ENCODE assay signal across 8 cellular contexts in the genomic region with DNA sequence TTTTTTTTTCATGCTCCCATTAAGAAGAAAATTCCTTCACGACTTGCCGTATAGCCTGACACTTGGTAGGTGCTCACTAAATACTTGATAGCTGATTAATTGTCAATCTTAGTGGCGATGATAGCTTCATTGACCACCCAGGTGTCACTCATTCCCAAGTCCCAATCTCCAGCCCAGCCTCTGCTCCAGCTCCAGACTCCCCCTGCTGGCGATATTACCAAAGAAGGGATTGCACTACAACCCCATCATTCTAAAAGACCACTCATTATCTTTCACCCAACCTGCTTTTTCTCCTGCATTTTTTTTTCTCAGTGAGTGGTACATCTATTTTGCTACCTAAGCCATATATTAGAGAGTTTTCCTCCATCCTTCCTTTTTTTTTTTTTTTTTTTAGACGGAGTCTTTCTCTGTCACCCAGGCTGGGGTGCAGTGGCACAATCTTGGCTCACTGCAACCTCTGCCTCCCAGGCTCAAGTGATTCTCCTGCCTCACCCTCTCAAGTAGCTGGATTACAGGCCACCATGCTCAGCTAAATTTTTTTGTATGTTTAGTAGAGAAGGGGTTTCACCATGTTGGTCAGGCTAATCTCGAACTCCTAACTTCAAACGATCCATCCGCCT. TPM values are rescaled to one million over a fixed set of nuclear protein-coding genes. Genes with fewer than 3 reads are reported as not detected.
DNase-seq lines count a peak whose midpoint lies in the region; ATAC-seq, FAIRE-seq and TF ChIP-seq lines count a peak whose summit lies in the region.

No MANE protein-coding gene starts in this region.

- H4K20me1 ChIP-seq in K562 (replicated peaks; ENCODE audit: control insufficient read depth, insufficient read depth, low read length) = no peaks in the 10 kb centered on the region

- POLR2A ChIA-PET in AG04449 (lab: Yijun Ruan, JAX) (no interaction called here), K562 (lab: Yijun Ruan, JAX) (interaction anchor here (0.6 to 1.0 kb wide), 3 partner anchors 48 to 225 kb away, joined by 3 to 4 read pairs (median 4); no protein-coding TSS in a partner anchor)

- H3K4me1 ChIP-seq in SJSA1 (replicated peaks) = peaks cover 12% of the 10 kb centered on the region
- H3K4me1 ChIP-seq in K562 (replicated peaks in 1 of 2; ENCODE audit: control insufficient read depth in 2 of 2, insufficient read depth in 2 of 2, low read length in 2 of 2) = no peaks in the 10 kb centered on the region

- intact Hi-C loops in K562 (cut with micrococcal nuclease) = loop anchor here (1.0 to 2.0 kb wide), 2 partner anchors 203 to 259 kb away; no protein-coding TSS in a partner anchor
- intact Hi-C loops in left colon (cut with DNase I, micrococcal nuclease) = loop anchor here in 1 of 2 donors (5.0 kb wide), 1 partner anchor 274 kb away; no protein-coding TSS in a partner anchor

- CTCF ChIA-PET in AG04449 (lab: Yijun Ruan, JAX) (interaction anchor here (0.5 to 17.8 kb wide), 63 partner anchors 8 to 828 kb away, joined by 3 to 369 read pairs (median 4); partner anchors contain the start of genes ANKUB1, COMMD2 and RNF13), K562 (lab: Yijun Ruan, JAX; ENCODE audit: low intra/inter-chr PET ratio) (interaction anchor here (0.7 to 1.0 kb wide), 2 partner anchors 153 to 278 kb away, joined by 3 to 5 read pairs; no protein-coding TSS in a partner anchor)

- H3K27ac ChIP-seq in SJSA1 = no peak overlapping the region
- H3K27ac ChIP-seq in K562 (ENCODE audit: extremely low read depth, low read depth, low read length) = no peak overlapping the region

- H3K27me3 ChIP-seq in SJSA1 (replicated peaks) (no peaks in the 10 kb centered on the region), K562 (ENCODE audit: control insufficient read depth in 2 of 2, insufficient read depth in 2 of 2, low read length in 2 of 2) (peaks cover 4 to 13% of the 10 kb centered on the region in 2 experiments; a peak in 3 of 5 replicates)

- no peak overlapping the region for H2AFZ ChIP-seq in K562 (ENCODE audit: low read depth, low read length)

- TF ChIP-seq EP300 in K562 (IDR thresholded peaks at IDR 0.05; ENCODE audit: low read length) = no peak

- in situ Hi-C loops in K562 (cut with MboI) = no loop called here

- ATAC-seq in K562 (peak; percentile 92), left colon (peak; percentile 40)

- H3K4me2 ChIP-seq in K562 (ENCODE audit: insufficient read depth, low read length) = no peak overlapping the region

- H3K4me3 ChIP-seq in AG04449 (ENCODE audit: low read depth, low read length) = no peak overlapping the region
- no peak overlapping the region for H3K4me3 ChIP-seq in GM12864 (ENCODE audit: low read depth, low read length)
- no peak overlapping the region for H3K4me3 ChIP-seq in Jurkat, Clone E6-1 (ENCODE audit: low read length)
- H3K4me3 ChIP-seq in SJSA1 = no peak overlapping the region
- H3K4me3 ChIP-seq in K562 = no peak overlapping the region

- H3K9me3 ChIP-seq in SJSA1 (replicated peaks) = no peaks in the 10 kb centered on the region
- no peaks in the 10 kb centered on the region for H3K9me3 ChIP-seq in K562 (replicated peaks; ENCODE audit: control insufficient read depth, insufficient read depth, low read depth, low read length)

- H3K36me3 ChIP-seq in SJSA1 = no peaks in the 10 kb centered on the region
- no peaks in the 10 kb centered on the region for H3K36me3 ChIP-seq in K562 (ENCODE audit: control insufficient read depth, insufficient read depth, low read length)

- no peaks in the 10 kb centered on the region for H3K79me2 ChIP-seq in K562 (ENCODE audit: control insufficient read depth, insufficient read depth, low read length)

- H3K9me1 ChIP-seq in K562 (ENCODE audit: control insufficient read depth, insufficient read depth, low read length) = no peaks in the 10 kb centered on the region

- TF ChIP-seq CTCF in AG04449 (IDR thresholded peaks at IDR 0.05; ENCODE audit: insufficient read depth, low read length, missing control alignments) = peak; percentile 72
- TF ChIP-seq CTCF in GM12864 (IDR thresholded peaks at IDR 0.05; ENCODE audit: low read depth, low read length, missing control alignments) = peak; percentile 86
- TF ChIP-seq CTCF in K562 (IDR thresholded peaks at IDR 0.05 in 2 of 3, conservative IDR thresholded peaks at IDR 0.05 in 1 of 3; ENCODE audit: insufficient read depth in 2 of 3, low read depth in 1 of 3, low read length in 3 of 3) = peak; percentile 67 to 76 (median 75)

- TF ChIP-seq POLR2A in K562 (conservative IDR thresholded peaks at IDR 0.05) = no peak

- peak; percentile 66 for FAIRE-seq in K562 (lab: Jason Lieb, UNC)

- peak; percentile 52 to 66; a peak in 3 of 4 replicates for TF ChIP-seq RAD21 in K562 (CRISPR knock-in tag; conservative IDR thresholded peaks at IDR 0.05 in 1 of 2, IDR thresholded peaks at IDR 0.05 in 1 of 2)

- no TSS peak for BruUV-seq in K562 (replicated peaks; lab: Mats Ljungman, UMichigan)

- DNase-seq in AG04449 (ENCODE audit: low read depth, low spot score) (no peak), GM12864 (ENCODE audit: low read depth) (no peak), SJSA1 (ENCODE audit: low read depth in 1 of 2, low spot score in 2 of 2) (peak; percentile 21 to 55), K562 (ENCODE audit: extremely low read depth in 1 of 4, low spot score in 3 of 4) (peak; percentile 55 to 63 (median 57)), left colon (peak in 1 of 2 donors; percentile 58), DMS79 (lab: John Stamatoyannopoulos, UW) (no peak)
- peak; percentile 22 for DNase-seq in Jurkat, Clone E6-1 (ENCODE audit: low read depth, low spot score)
- DNase-seq in stimulated activated CD8-positive, alpha-beta memory T cell treated with anti-CD3 and anti-CD28 coated beads, Interleukin-4, amount 100 ng/mL, for 48 hours = peak; percentile 68

- WGBS in K562 (ENCODE audit: insufficient coverage, low coverage, missing lambda C conversion rate) = 13% methylated on average over 7 of the region's 8 CpGs

- no peak overlapping the region for H3K9ac ChIP-seq in K562 (ENCODE audit: insufficient read depth in 1 of 2, low read depth in 2 of 2, low read length in 2 of 2)

RNA-seq across cellular contexts. Expression of gene COMMD2, which starts 19.5 kb away (rescaled TPM):
- polyA plus RNA-seq in Jurkat, Clone E6-1 (2012; ENCODE audit: insufficient read depth, insufficient read length) = 36.5 TPM
- total RNA-seq in SJSA1 (2014; rRNA removed; shearing (Covaris generic)) = 62.8 and 70.3 TPM in 2 replicates
- total RNA-seq in K562 (2011; cell fraction: chromatin; rRNA removed; ENCODE audit: low replicate concordance) = 13.6 and 23.0 TPM in 2 replicates
- total RNA-seq in K562 (2011; cell fraction: nucleolus; rRNA removed) = 8.3 and 10.1 TPM in 2 replicates
- total RNA-seq in K562 (2011; cell fraction: nucleoplasm; rRNA removed) = 15.0 and 27.2 TPM in 2 replicates
- total RNA-seq in K562 (2014; rRNA removed) (22.2 and 25.8 TPM in 2 replicates), K562 (2014; rRNA removed; fragmentation: Illumina TruSeq; extraction: Trizol) (41.8 and 43.6 TPM in 2 replicates), K562 (2015; rRNA removed; fragmentation: Illumina TruSeq; extraction: Trizol) (25.8 and 29.4 TPM in 2 replicates), K562 (2021) (36.1 and 37.5 TPM in 2 replicates), left colon (10 to 100 TPM; 25.5 to 27.5 TPM)
- polyA plus RNA-seq in K562 (2011; rRNA removed) (38.1 and 69.1 TPM in 2 replicates), K562 (2014; fragmentation: Illumina TruSeq; extraction: Trizol) (59.0 and 68.2 TPM in 2 replicates), K562 (2014; fragmentation: Nextera tagmentation; extraction: Ambion mirVana) (100 to 1,000 TPM in 1 of 2 experiments, 10 to 100 TPM in 1; 93.0 to 102 TPM), K562 (2014; rRNA removed) (27.9 and 32.9 TPM in 2 replicates)
- 21.8 and 24.0 TPM in 2 replicates for polyA plus RNA-seq in K562 (2011; cell fraction: cytosol; rRNA removed)
- 6.9 and 7.1 TPM in 2 replicates for polyA plus RNA-seq in K562 (2011; cell fraction: nucleus; rRNA removed)
- polyA plus RNA-seq in K562 (2012) = 26.3 and 30.0 TPM in 2 replicates
- polyA minus RNA-seq in K562 (2011; rRNA and poly(A)+ RNA removed) = 32.7 and 33.1 TPM in 2 replicates
- 12.5 and 12.8 TPM in 2 replicates for polyA minus RNA-seq in K562 (2011; cell fraction: cytosol; rRNA and poly(A)+ RNA removed)
- 11.2 and 13.6 TPM in 2 replicates for polyA minus RNA-seq in K562 (2011; cell fraction: nucleus; rRNA and poly(A)+ RNA removed)

RNA-seq across cellular contexts. Expression of gene ANKUB1, which starts 20.6 kb away (rescaled TPM):
- not detected for polyA plus RNA-seq in Jurkat, Clone E6-1 (2012; ENCODE audit: insufficient read depth, insufficient read length)
- total RNA-seq in SJSA1 (2014; rRNA removed; shearing (Covaris generic)) = 0.31 TPM in 1 of 2 replicates, not detected in the other
- total RNA-seq in K562 (2011; cell fraction: chromatin; rRNA removed; ENCODE audit: low replicate concordance) = not detected in 2 replicates
- not detected in 2 replicates for total RNA-seq in K562 (2011; cell fraction: nucleolus; rRNA removed)
- total RNA-seq in K562 (2011; cell fraction: nucleoplasm; rRNA removed) = not detected in 2 replicates
- total RNA-seq in K562 (2014; rRNA removed) (not detected in 2 replicates), K562 (2014; rRNA removed; fragmentation: Illumina TruSeq; extraction: Trizol) (not detected in 2 replicates), K562 (2015; rRNA removed; fragmentation: Illumina TruSeq; extraction: Trizol) (not detected in 2 replicates), K562 (2021) (not detected in 2 replicates), left colon (not detected)
- polyA plus RNA-seq in K562 (2011; rRNA removed) (not detected in 2 replicates), K562 (2014; fragmentation: Illumina TruSeq; extraction: Trizol) (not detected in 2 replicates), K562 (2014; fragmentation: Nextera tagmentation; extraction: Ambion mirVana) (not detected), K562 (2014; rRNA removed) (not detected in 2 replicates)
- polyA plus RNA-seq in K562 (2011; cell fraction: cytosol; rRNA removed) = 0.12 TPM in 1 of 2 replicates, not detected in the other
- not detected in 2 replicates for polyA plus RNA-seq in K562 (2011; cell fraction: nucleus; rRNA removed)
- polyA plus RNA-seq in K562 (2012) = not detected in 2 replicates
- 0.27 TPM in 1 of 2 replicates, not detected in the other for polyA minus RNA-seq in K562 (2011; rRNA and poly(A)+ RNA removed)
- not detected in 2 replicates for polyA minus RNA-seq in K562 (2011; cell fraction: cytosol; rRNA and poly(A)+ RNA removed)
- not detected in 2 replicates for polyA minus RNA-seq in K562 (2011; cell fraction: nucleus; rRNA and poly(A)+ RNA removed)

RNA-seq across cellular contexts. Expression of gene RNF13, which starts 41.3 kb away (rescaled TPM):
- 28.4 TPM for polyA plus RNA-seq in Jurkat, Clone E6-1 (2012; ENCODE audit: insufficient read depth, insufficient read length)
- total RNA-seq in SJSA1 (2014; rRNA removed; shearing (Covaris generic)) = 30.0 and 43.5 TPM in 2 replicates
- total RNA-seq in K562 (2011; cell fraction: chromatin; rRNA removed; ENCODE audit: low replicate concordance) = 15.2 and 26.2 TPM in 2 replicates
- 16.5 and 18.6 TPM in 2 replicates for total RNA-seq in K562 (2011; cell fraction: nucleolus; rRNA removed)
- 25.7 and 28.9 TPM in 2 replicates for total RNA-seq in K562 (2011; cell fraction: nucleoplasm; rRNA removed)
- 14.1 and 16.8 TPM in 2 replicates for total RNA-seq in K562 (2014; rRNA removed)
- total RNA-seq in K562 (2014; rRNA removed; fragmentation: Illumina TruSeq; extraction: Trizol) = 19.8 and 22.0 TPM in 2 replicates
- 18.4 and 20.3 TPM in 2 replicates for total RNA-seq in K562 (2015; rRNA removed; fragmentation: Illumina TruSeq; extraction: Trizol)
- total RNA-seq in K562 (2021) = 14.8 and 18.2 TPM in 2 replicates
- polyA plus RNA-seq in K562 (2011; rRNA removed) = 16.5 and 18.9 TPM in 2 replicates
- polyA plus RNA-seq in K562 (2011; cell fraction: cytosol; rRNA removed) = 7.7 and 8.4 TPM in 2 replicates
- 7.1 and 9.1 TPM in 2 replicates for polyA plus RNA-seq in K562 (2011; cell fraction: nucleus; rRNA removed)
- 16.4 and 18.0 TPM in 2 replicates for polyA plus RNA-seq in K562 (2012)
- polyA plus RNA-seq in K562 (2014; fragmentation: Illumina TruSeq; extraction: Trizol) = 14.7 and 15.7 TPM in 2 replicates
- polyA plus RNA-seq in K562 (2014; fragmentation: Nextera tagmentation; extraction: Ambion mirVana) = 10 to 100 TPM; 33.2 to 35.8 TPM
- polyA plus RNA-seq in K562 (2014; rRNA removed) = 10.5 and 12.7 TPM in 2 replicates
- polyA minus RNA-seq in K562 (2011; rRNA and poly(A)+ RNA removed) = 33.9 and 36.3 TPM in 2 replicates
- polyA minus RNA-seq in K562 (2011; cell fraction: cytosol; rRNA and poly(A)+ RNA removed) = 6.8 and 10.6 TPM in 2 replicates
- polyA minus RNA-seq in K562 (2011; cell fraction: nucleus; rRNA and poly(A)+ RNA removed) = 14.9 and 23.3 TPM in 2 replicates
- total RNA-seq in left colon = 10 to 100 TPM; 47.5 to 61.7 TPM

Comparison
In these comparisons a context has a peak if more than half of its experiments do, and no peak if none do; other contexts are left out.
1. DNase-seq: peak in Jurkat, Clone E6-1 (single experiment), SJSA1 (2 of 2), K562 (4 of 4) and stimulated activated CD8-positive, alpha-beta memory T cell treated with anti-CD3 and anti-CD28 coated beads, Interleukin-4, amount 100 ng/mL, for 48 hours (single experiment); none in AG04449 (single experiment), GM12864 (single experiment) and DMS79 (single experiment).
2. Peak in every context shown above with its lines, with median percentiles within 50 percentile points of each other: CTCF ChIP-seq.